ENCODE assay signal across 21 cellular contexts in the genomic region with DNA sequence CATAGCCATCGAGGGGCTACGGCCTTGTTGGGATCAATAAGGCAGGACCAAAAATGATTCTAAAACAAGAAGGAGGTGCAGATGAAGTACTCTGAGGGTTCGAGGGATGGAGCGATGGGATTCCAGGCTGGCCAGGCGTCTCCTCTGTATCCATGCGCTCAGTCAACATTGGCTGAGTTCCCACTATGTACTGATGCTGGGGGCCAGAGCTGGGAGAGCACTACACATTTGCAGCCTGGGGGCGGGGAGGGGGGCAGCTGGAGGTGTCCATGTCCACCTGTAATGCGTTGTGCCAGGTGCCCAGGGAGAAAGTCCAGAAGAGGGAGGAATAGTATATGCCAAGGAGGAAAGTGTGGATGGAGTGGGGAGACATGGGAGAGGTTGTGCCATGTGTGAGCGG.
DNase-seq lines count a peak whose midpoint lies in the region; ATAC-seq and TF ChIP-seq lines count a peak whose summit lies in the region.
"Had no signal": no experiment of that assay in that cellular context is flagged by ENCODE, and none has a peak within 500 bp of the region (broad histone marks: within the 10 kb centered on the region; RNA-seq: fewer than 3 reads in every experiment).

No MANE protein-coding gene starts in this region.

- peaks cover 59% of the 10 kb centered on the region for H3K4me1 Mint-ChIP-seq in activated naive CD4-positive, alpha-beta T cell treated with anti-CD3 and anti-CD28 coated beads, Interleukin-2, amount 50 U/mL, for 24 hours
- H3K4me1 Mint-ChIP-seq in stimulated activated naive CD8-positive, alpha-beta T cell treated with anti-CD3 and anti-CD28 coated beads, Interleukin-15, amount 100 ng/mL, for 72 hours, result peaks cover 57% of the 10 kb centered on the region

- H3K27me3 Mint-ChIP-seq in activated naive CD4-positive, alpha-beta T cell treated with anti-CD3 and anti-CD28 coated beads, Interleukin-2, amount 50 U/mL, for 24 hours, result no peaks in the 10 kb centered on the region
- no peaks in the 10 kb centered on the region for H3K27me3 Mint-ChIP-seq in stimulated activated naive CD8-positive, alpha-beta T cell treated with anti-CD3 and anti-CD28 coated beads, Interleukin-15, amount 100 ng/mL, for 72 hours

- H3K27me3 ChIP-seq in esophagus squamous epithelium, result no peaks in the 10 kb centered on the region
- H3K27me3 ChIP-seq in effector memory CD4-positive, alpha-beta T cell (replicated peaks; ENCODE audit: control insufficient read depth, insufficient read depth, low read length, poor library complexity, severe bottlenecking), result no peaks in the 10 kb centered on the region
- H3K27me3 ChIP-seq: esophagus muscularis mucosa, pancreas had no signal

- no peak for ATAC-seq in activated naive CD4-positive, alpha-beta T cell treated with anti-CD3 and anti-CD28 coated beads, Interleukin-2, amount 50 U/mL, for 72 hours
- ATAC-seq in stimulated activated naive CD8-positive, alpha-beta T cell treated with anti-CD3 and anti-CD28 coated beads, Interleukin-15, amount 100 ng/mL, for 72 hours, result no peak
- ATAC-seq in HG03521 (IDR thresholded peaks at IDR 0.05; ENCODE audit: unreplicated experiment), result no peak
- ATAC-seq: pancreas had no signal

- no peak for TF ChIP-seq CTCF in esophagus squamous epithelium (IDR thresholded peaks at IDR 0.05)

- WGBS in esophagus squamous epithelium, 2 donors, result 77 to 95% methylated on average over 8 to 9 of the region's 9 CpGs

- peaks cover 5 to 83% (median 7%) of the 10 kb centered on the region in 3 donors for H3K36me3 ChIP-seq in esophagus squamous epithelium
- peaks cover 52% of the 10 kb centered on the region for H3K36me3 ChIP-seq in effector memory CD4-positive, alpha-beta T cell (ENCODE audit: control insufficient read depth, insufficient read depth, low read length)
- H3K36me3 ChIP-seq: pancreas had no signal

- H3K27ac Mint-ChIP-seq in activated naive CD4-positive, alpha-beta T cell treated with anti-CD3 and anti-CD28 coated beads, Interleukin-2, amount 50 U/mL, for 24 hours, result peak overlapping the region; percentile 68
- H3K27ac Mint-ChIP-seq in activated naive CD4-positive, alpha-beta T cell treated with anti-CD3 and anti-CD28 coated beads, Interleukin-2, amount 50 U/mL, for 72 hours, result peak overlapping the region in 1 of 2 donors; percentile 89
- peak overlapping the region; percentile 16 to 64 for H3K27ac Mint-ChIP-seq in stimulated activated naive CD8-positive, alpha-beta T cell treated with anti-CD3 and anti-CD28 coated beads, Interleukin-15, amount 100 ng/mL, for 72 hours

- no peak overlapping the region for H3K4me3 Mint-ChIP-seq in activated naive CD4-positive, alpha-beta T cell treated with anti-CD3 and anti-CD28 coated beads, Interleukin-2, amount 50 U/mL, for 24 hours
- H3K4me3 Mint-ChIP-seq in stimulated activated naive CD8-positive, alpha-beta T cell treated with anti-CD3 and anti-CD28 coated beads, Interleukin-15, amount 100 ng/mL, for 72 hours, result no peak overlapping the region

- intact Hi-C loops in esophagus squamous epithelium (cut with DNase I), result no loop called here

- H3K27ac ChIP-seq in esophagus squamous epithelium, result peak overlapping the region; percentile 2 to 83 (median 59)
- no peak overlapping the region for H3K27ac ChIP-seq in effector memory CD4-positive, alpha-beta T cell (ENCODE audit: insufficient read depth, low read length, poor library complexity, severe bottlenecking)
- H3K27ac ChIP-seq: esophagus muscularis mucosa, left ventricle myocardium inferior, pancreas, thoracic aorta, VCaP had no signal

- H3K4me3 ChIP-seq in esophagus squamous epithelium, result no peak overlapping the region
- no peak overlapping the region for H3K4me3 ChIP-seq in effector memory CD4-positive, alpha-beta T cell (ENCODE audit: insufficient read depth, low read depth, low read length, poor library complexity, severe bottlenecking)
- H3K4me3 ChIP-seq: esophagus muscularis mucosa, left ventricle myocardium inferior, pancreas, thoracic aorta had no signal

- no peak for DNase-seq in activated naive CD4-positive, alpha-beta T cell treated with anti-CD3 and anti-CD28 coated beads, Interleukin-2, amount 50 U/mL, for 72 hours (ENCODE audit: low spot score in 2 of 2)
- DNase-seq in NCI-H69 (lab: John Stamatoyannopoulos, UW), result peak; percentile 17
- DNase-seq in esophagus squamous epithelium (lab: John Stamatoyannopoulos, UW), result no peak
- no peak for DNase-seq in stimulated activated naive CD8-positive, alpha-beta T cell treated with anti-CD3 and anti-CD28 coated beads, Interleukin-15, amount 100 ng/mL, for 72 hours
- no peak for DNase-seq in NOMO-1 (lab: John Stamatoyannopoulos, UW; ENCODE audit: unreplicated experiment in 2 of 2)
- no peak for DNase-seq in effector memory CD4-positive, alpha-beta T cell
- DNase-seq: DND-41; glutamatergic neuron; H7; Karpas-422; left ventricle myocardium inferior; NCI-H1105; NCI-H2107; NCI-H526 treated with DMSO at 0.1 percent for 48 hours; stimulated activated CD4-positive, alpha-beta T cell treated with anti-CD3 and anti-CD28 coated beads, Interleukin-4, amount 100 ng/mL, for 1 hour had no signal

- H3K9me3 Mint-ChIP-seq in activated naive CD4-positive, alpha-beta T cell treated with anti-CD3 and anti-CD28 coated beads, Interleukin-2, amount 50 U/mL, for 24 hours, result no peaks in the 10 kb centered on the region
- no peaks in the 10 kb centered on the region for H3K9me3 Mint-ChIP-seq in activated naive CD4-positive, alpha-beta T cell treated with anti-CD3 and anti-CD28 coated beads, Interleukin-2, amount 50 U/mL, for 72 hours
- no peaks in the 10 kb centered on the region for H3K9me3 Mint-ChIP-seq in stimulated activated naive CD8-positive, alpha-beta T cell treated with anti-CD3 and anti-CD28 coated beads, Interleukin-15, amount 100 ng/mL, for 72 hours

- TF ChIP-seq POLR2A in esophagus squamous epithelium (IDR thresholded peaks at IDR 0.05), result no peak

- H3K4me1 ChIP-seq in esophagus squamous epithelium, result peaks cover 35 to 81% (median 59%) of the 10 kb centered on the region in 3 donors
- peaks cover 3% of the 10 kb centered on the region for H3K4me1 ChIP-seq in effector memory CD4-positive, alpha-beta T cell (ENCODE audit: control insufficient read depth, insufficient read depth, low read length, poor library complexity, severe bottlenecking)

- peaks cover 18% of the 10 kb centered on the region for H3K36me3 Mint-ChIP-seq in activated naive CD4-positive, alpha-beta T cell treated with anti-CD3 and anti-CD28 coated beads, Interleukin-2, amount 50 U/mL, for 24 hours
- H3K36me3 Mint-ChIP-seq in activated naive CD4-positive, alpha-beta T cell treated with anti-CD3 and anti-CD28 coated beads, Interleukin-2, amount 50 U/mL, for 72 hours, result peaks cover 5 to 59% of the 10 kb centered on the region in 2 donors

- H3K9me3 ChIP-seq in esophagus squamous epithelium, result no peaks in the 10 kb centered on the region
- no peaks in the 10 kb centered on the region for H3K9me3 ChIP-seq in effector memory CD4-positive, alpha-beta T cell (ENCODE audit: control insufficient read depth, low read length)
- H3K9me3 ChIP-seq: esophagus muscularis mucosa, left ventricle myocardium inferior, pancreas, thoracic aorta had no signal
